ENCODE assay signal across 16 cellular contexts in genomic region chr11:81059356-81059755, GRCh38.
DNase-seq lines count a peak whose midpoint lies in the region; ATAC-seq and TF ChIP-seq lines count a peak whose summit lies in the region.
"Had no signal": no experiment of that assay in that cellular context is flagged by ENCODE, and none has a peak within 500 bp of the region (broad histone marks: within the 10 kb centered on the region; RNA-seq: fewer than 3 reads in every experiment).

No MANE protein-coding gene starts in this region.

- peak; percentile 35 for DNase-seq in NT2/D1 (ENCODE audit: low read depth, low spot score)
- no peak for DNase-seq in WTC11 (ENCODE audit: low spot score)
- DNase-seq in mesendoderm, result peak; percentile 52
- DNase-seq in neural progenitor cell (ENCODE audit: low spot score), result no peak
- DNase-seq in activated CD4-positive, alpha-beta memory T cell treated with anti-CD3 and anti-CD28 coated beads, Interleukin-2, amount 10 ng/mL, durations not matched to agents 7 days and 5 days, result no peak
- no peak for DNase-seq in amygdala (lab: John Stamatoyannopoulos, UW)
- no peak for DNase-seq in activated CD4-positive, alpha-beta T cell treated with anti-CD3 and anti-CD28 coated beads for 1 hour
- DNase-seq: ACHN; BE2C; C1 segment of cervical spinal cord; Caco-2; CD4-positive, CD25-positive, alpha-beta regulatory T cell; GDM1; GOT3; H9 had no signal

- no peaks in the 10 kb centered on the region for H3K79me1 ChIP-seq in mesendoderm (ENCODE audit: low read length)

- no peak overlapping the region for H3K4me3 Mint-ChIP-seq in WTC11
- H3K4me3 Mint-ChIP-seq in neural progenitor cell, result no peak overlapping the region
- no peak overlapping the region for H3K4me3 Mint-ChIP-seq in activated CD4-positive, alpha-beta memory T cell treated with anti-CD3 and anti-CD28 coated beads, Interleukin-2, amount 10 ng/mL, durations not matched to agents 7 days and 5 days
- H3K4me3 Mint-ChIP-seq: CD4-positive, CD25-positive, alpha-beta regulatory T cell; H9 had no signal

- H3K56ac ChIP-seq in mesendoderm (ENCODE audit: low read length), result no peak overlapping the region

- H3K9me3 Mint-ChIP-seq in WTC11 (no peaks in the 10 kb centered on the region), neural progenitor cell (no peaks in the 10 kb centered on the region)
- peaks cover 9% of the 10 kb centered on the region for H3K9me3 Mint-ChIP-seq in activated CD4-positive, alpha-beta memory T cell treated with anti-CD3 and anti-CD28 coated beads, Interleukin-2, amount 10 ng/mL, durations not matched to agents 7 days and 5 days
- H3K9me3 Mint-ChIP-seq: H9 had no signal

- no peak overlapping the region for H3K23ac ChIP-seq in mesendoderm (ENCODE audit: low read length)

- H3K27me3 Mint-ChIP-seq in WTC11 (ENCODE audit: low read depth) (no peaks in the 10 kb centered on the region), neural progenitor cell (ENCODE audit: insufficient read depth, low read depth) (no peaks in the 10 kb centered on the region)
- no peaks in the 10 kb centered on the region for H3K27me3 Mint-ChIP-seq in activated CD4-positive, alpha-beta memory T cell treated with anti-CD3 and anti-CD28 coated beads, Interleukin-2, amount 10 ng/mL, durations not matched to agents 7 days and 5 days
- H3K27me3 Mint-ChIP-seq: CD4-positive, CD25-positive, alpha-beta regulatory T cell had no signal

- no peaks in the 10 kb centered on the region for H3F3A ChIP-seq in neural progenitor cell (ENCODE audit: low read depth)

- H3K4me2 ChIP-seq in mesendoderm (ENCODE audit: low read length), result no peak overlapping the region
- no peak overlapping the region for H3K4me2 ChIP-seq in neural progenitor cell

- H2BK15ac ChIP-seq in mesendoderm (replicated peaks; ENCODE audit: low read depth), result no peak overlapping the region

- ATAC-seq in WTC11, result peak; percentile 90

- H3K27ac ChIP-seq in mesendoderm (ENCODE audit: low read depth, low read length), result no peak overlapping the region
- no peak overlapping the region for H3K27ac ChIP-seq in neural progenitor cell
- H3K27ac ChIP-seq: HL-60 had no signal

- H3K27ac Mint-ChIP-seq in WTC11 (peak overlapping the region; percentile 2; the same call in 1 of the 2 replicates), neural progenitor cell (no peak overlapping the region)
- H3K27ac Mint-ChIP-seq in activated CD4-positive, alpha-beta memory T cell treated with anti-CD3 and anti-CD28 coated beads, Interleukin-2, amount 10 ng/mL, durations not matched to agents 7 days and 5 days, result no peak overlapping the region
- H3K27ac Mint-ChIP-seq: CD4-positive, CD25-positive, alpha-beta regulatory T cell; H9 had no signal

- no peaks in the 10 kb centered on the region for H3K4me1 ChIP-seq in NT2/D1 (ENCODE audit: insufficient read depth, insufficient read length)
- H3K4me1 ChIP-seq in mesendoderm (ENCODE audit: control insufficient read depth, low read depth, low read length), result peaks cover 4% of the 10 kb centered on the region
- H3K4me1 ChIP-seq in neural progenitor cell, result no peaks in the 10 kb centered on the region
- H3K4me1 ChIP-seq: BE2C, Caco-2 had no signal

- no peaks in the 10 kb centered on the region for H3K9me3 ChIP-seq in NT2/D1 (ENCODE audit: insufficient read depth, low read length)
- H3K9me3 ChIP-seq in neural progenitor cell (ENCODE audit: low read depth), result no peaks in the 10 kb centered on the region
- H3K9me3 ChIP-seq: BE2C, Caco-2 had no signal

- H2BK120ac ChIP-seq in mesendoderm (ENCODE audit: low read depth, low read length), result no peak overlapping the region

- no peak overlapping the region for H3K18ac ChIP-seq in mesendoderm (ENCODE audit: low read length)

- H3K36me3 ChIP-seq in NT2/D1 (ENCODE audit: insufficient read depth, insufficient read length, low read length) (no peaks in the 10 kb centered on the region), mesendoderm (ENCODE audit: control insufficient read depth, insufficient read depth, low read length) (no peaks in the 10 kb centered on the region), neural progenitor cell (no peaks in the 10 kb centered on the region)
- H3K36me3 ChIP-seq: BE2C had no signal

- no peak overlapping the region for H4K5ac ChIP-seq in mesendoderm (ENCODE audit: low read length)

- no peak overlapping the region for H2AFZ ChIP-seq in neural progenitor cell (replicated peaks)

- no peak overlapping the region for H3K9ac ChIP-seq in NT2/D1 (ENCODE audit: insufficient read length, low read depth)
- no peak overlapping the region for H3K9ac ChIP-seq in mesendoderm (ENCODE audit: low read length)
- no peak overlapping the region for H3K9ac ChIP-seq in neural progenitor cell

- POLR2A ChIA-PET in WTC11 (lab: Charles Lee), result no interaction called here
- POLR2A ChIA-PET in activated CD4-positive, alpha-beta memory T cell treated with anti-CD3 and anti-CD28 coated beads, Interleukin-2, amount 10 ng/mL, durations not matched to agents 7 days and 5 days (lab: Charles Lee), result no interaction called here

- no peak overlapping the region for H3K4me3 ChIP-seq in NT2/D1 (ENCODE audit: insufficient read length, low read depth)
- no peak overlapping the region for H3K4me3 ChIP-seq in mesendoderm (ENCODE audit: low read length)
- H3K4me3 ChIP-seq in neural progenitor cell, result no peak overlapping the region

- no CpG with 5 or more reads among the region's 1 CpG for WGBS in mesendoderm (ENCODE audit: extremely low coverage, insufficient coverage, low lambda C conversion rate)

- H3K27me3 ChIP-seq in NT2/D1 (ENCODE audit: insufficient read depth, insufficient read length) (no peaks in the 10 kb centered on the region), mesendoderm (ENCODE audit: insufficient read depth, low read length, poor library complexity) (no peaks in the 10 kb centered on the region), neural progenitor cell (no peaks in the 10 kb centered on the region)
- H3K27me3 ChIP-seq: BE2C had no signal

- no peak overlapping the region for H4K8ac ChIP-seq in mesendoderm (ENCODE audit: low read depth, low read length)

- H3K36me3 Mint-ChIP-seq in WTC11, result no peaks in the 10 kb centered on the region
- H3K36me3 Mint-ChIP-seq in neural progenitor cell, result no peaks in the 10 kb centered on the region
- H3K36me3 Mint-ChIP-seq in activated CD4-positive, alpha-beta memory T cell treated with anti-CD3 and anti-CD28 coated beads, Interleukin-2, amount 10 ng/mL, durations not matched to agents 7 days and 5 days (ENCODE audit: low read depth), result no peaks in the 10 kb centered on the region
- H3K36me3 Mint-ChIP-seq: CD4-positive, CD25-positive, alpha-beta regulatory T cell had no signal

- no peak overlapping the region for H2BK5ac ChIP-seq in mesendoderm (ENCODE audit: low read length)

- H3K79me2 ChIP-seq in mesendoderm (ENCODE audit: control insufficient read depth, insufficient read depth, low read length) (no peaks in the 10 kb centered on the region), neural progenitor cell (ENCODE audit: low read depth) (no peaks in the 10 kb centered on the region)

- no peak overlapping the region for H3K4ac ChIP-seq in mesendoderm (ENCODE audit: low read depth, low read length)

- H3K4me1 Mint-ChIP-seq in WTC11 (peaks cover 17% of the 10 kb centered on the region), neural progenitor cell (no peaks in the 10 kb centered on the region)
- no peaks in the 10 kb centered on the region for H3K4me1 Mint-ChIP-seq in activated CD4-positive, alpha-beta memory T cell treated with anti-CD3 and anti-CD28 coated beads, Interleukin-2, amount 10 ng/mL, durations not matched to agents 7 days and 5 days

- H4K20me1 ChIP-seq in neural progenitor cell (ENCODE audit: low read depth), result no peaks in the 10 kb centered on the region

- no peak overlapping the region for H2AK5ac ChIP-seq in mesendoderm (ENCODE audit: low read length)

- TF ChIP-seq CTCF in WTC11 (IDR thresholded peaks at IDR 0.05) (no peak), neural progenitor cell (IDR thresholded peaks at IDR 0.05) (no peak)

- CTCF ChIA-PET in WTC11 (lab: Charles Lee), result no interaction called here
- CTCF ChIA-PET in activated CD4-positive, alpha-beta memory T cell treated with anti-CD3 and anti-CD28 coated beads, Interleukin-2, amount 10 ng/mL, durations not matched to agents 7 days and 5 days (lab: Charles Lee), result no interaction called here

TF ChIP-seq in WTC11, 78 proteins besides CTCF, POLR2A, EP300 and RAD21 (continues in another document):
- TF ChIP-seq FOXP4 (CRISPR knock-in tag; IDR thresholded peaks at IDR 0.05) (no peak), ZNF317 (CRISPR knock-in tag; IDR thresholded peaks at IDR 0.05; ENCODE audit: borderline replicate concordance, low read depth) (no peak), E2F4 (CRISPR knock-in tag; IDR thresholded peaks at IDR 0.05; ENCODE audit: borderline replicate concordance, low read depth) (no peak), RELA (CRISPR knock-in tag; IDR thresholded peaks at IDR 0.05; ENCODE audit: borderline replicate concordance) (no peak), ZNF423 (CRISPR knock-in tag; IDR thresholded peaks at IDR 0.05) (no peak), CREB1 (CRISPR knock-in tag; IDR thresholded peaks at IDR 0.05) (no peak), NR3C1 (CRISPR knock-in tag; conservative IDR thresholded peaks at IDR 0.05; ENCODE audit: low read depth) (no peak)

Comparison
In these comparisons a context has a peak if more than half of its experiments do, and no peak if none do; other contexts are left out.
1. DNase-seq: peak in NT2/D1 (single experiment) and mesendoderm (single experiment); none in WTC11 (single experiment), neural progenitor cell (single experiment), activated CD4-positive, alpha-beta memory T cell treated with anti-CD3 and anti-CD28 coated beads, Interleukin-2, amount 10 ng/mL, durations not matched to agents 7 days and 5 days (single experiment), amygdala (0 of 56) and activated CD4-positive, alpha-beta T cell treated with anti-CD3 and anti-CD28 coated beads for 1 hour (single experiment).